In the genomic region with DNA sequence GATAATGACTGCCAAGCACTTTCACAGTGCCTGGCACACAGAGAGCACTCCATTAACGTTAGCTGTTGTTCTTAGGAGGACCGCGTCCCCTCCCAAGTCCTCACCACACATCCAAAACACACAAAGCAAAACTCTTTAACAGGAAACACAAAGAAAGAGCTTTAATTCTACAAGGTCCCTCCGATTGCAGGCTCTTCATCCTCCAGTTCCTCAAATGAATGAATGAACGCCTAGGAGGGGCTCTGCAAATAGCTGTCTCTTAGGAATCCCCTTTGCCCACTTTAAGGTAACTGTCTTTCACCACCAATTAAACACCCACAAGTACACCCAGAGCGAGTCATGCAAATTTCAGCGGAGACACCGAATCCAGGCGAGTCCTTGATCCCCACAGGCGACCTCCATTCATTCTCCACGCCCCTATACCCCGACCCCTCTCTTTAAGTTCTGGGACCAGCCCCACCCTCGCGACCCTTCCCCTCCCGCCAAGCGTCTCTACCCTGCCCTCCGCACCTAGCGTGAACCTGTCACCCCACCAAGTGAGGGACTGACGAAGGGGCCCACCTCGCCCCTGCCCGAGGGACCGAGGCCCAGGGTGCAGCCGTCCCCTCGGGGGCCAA, we compare ENCODE assay signal across 8 cellular contexts. TPM values are rescaled to one million over a fixed set of nuclear protein-coding genes. Genes with fewer than 3 reads are reported as not detected.
A peak's percentile ranks its signal among the peaks of the same experiment; 100 is the strongest.
DNase-seq lines count a peak whose midpoint lies in the region; ATAC-seq and TF ChIP-seq lines count a peak whose summit lies in the region.

No MANE protein-coding gene starts in this region.

- H3K27me3 ChIP-seq in left ventricle myocardium inferior (ENCODE audit: low read depth) (no peaks in the 10 kb centered on the region), HL-60 (ENCODE audit: insufficient read depth, poor library complexity, severe bottlenecking) (no peaks in the 10 kb centered on the region), stomach smooth muscle (ENCODE audit: control insufficient read depth in 1 of 2, insufficient read depth in 2 of 2, low read length in 2 of 2) (no peaks in the 10 kb centered on the region)

- H3K9me3 Mint-ChIP-seq in activated naive CD8-positive, alpha-beta T cell treated with anti-CD3 and anti-CD28 coated beads, Interleukin-2, amount 50 U/mL, for 24 hours, result no peaks in the 10 kb centered on the region

- TF ChIP-seq CTCF in left ventricle myocardium inferior (IDR thresholded peaks at IDR 0.05; ENCODE audit: borderline replicate concordance) (no peak), HL-60 (IDR thresholded peaks at IDR 0.05; ENCODE audit: insufficient read depth, low read length) (no peak)

- H3K4me1 ChIP-seq in left ventricle myocardium inferior (peaks cover 77% of the 10 kb centered on the region), stomach smooth muscle (ENCODE audit: control insufficient read depth, insufficient read depth, low read length) (peaks cover 24% of the 10 kb centered on the region)

- H3K27me3 Mint-ChIP-seq in activated naive CD8-positive, alpha-beta T cell treated with anti-CD3 and anti-CD28 coated beads, Interleukin-2, amount 50 U/mL, for 24 hours, result no peaks in the 10 kb centered on the region

- ATAC-seq in left cardiac atrium (no peak), HG02763 (IDR thresholded peaks at IDR 0.05; ENCODE audit: unreplicated experiment) (no peak)
- ATAC-seq in activated naive CD8-positive, alpha-beta T cell treated with anti-CD3 and anti-CD28 coated beads, Interleukin-2, amount 50 U/mL, for 24 hours, result no peak

- H3K27ac Mint-ChIP-seq in activated naive CD8-positive, alpha-beta T cell treated with anti-CD3 and anti-CD28 coated beads, Interleukin-2, amount 50 U/mL, for 24 hours, result peak overlapping the region; percentile 88

- DNase-seq in left ventricle myocardium inferior (no peak), left cardiac atrium (no peak), HL-60 (ENCODE audit: low read depth in 1 of 2, low spot score in 1 of 2) (peak in 1 of 2 experiments; percentile 10), iPS-NIHi7 (ENCODE audit: extremely low spot score) (peak; percentile 19), COLO829 (ENCODE audit: low spot score) (no peak)
- DNase-seq in activated naive CD8-positive, alpha-beta T cell treated with anti-CD3 and anti-CD28 coated beads, Interleukin-2, amount 50 U/mL, for 24 hours, result no peak

- no peaks in the 10 kb centered on the region for H3K36me3 Mint-ChIP-seq in activated naive CD8-positive, alpha-beta T cell treated with anti-CD3 and anti-CD28 coated beads, Interleukin-2, amount 50 U/mL, for 24 hours (ENCODE audit: low read depth)

- H3K36me3 ChIP-seq in left ventricle myocardium inferior (no peaks in the 10 kb centered on the region), stomach smooth muscle (ENCODE audit: control insufficient read depth in 2 of 2, insufficient read depth in 2 of 2, low read length in 2 of 2) (no peaks in the 10 kb centered on the region)

- H3K9ac ChIP-seq in stomach smooth muscle (ENCODE audit: low read length in 2 of 2), result peak overlapping the region; percentile 92 to 95

- intact Hi-C loops in left ventricle myocardium inferior (cut with micrococcal nuclease) (no loop called here), left cardiac atrium (cut with DNase I) (no loop called here)

- peaks cover 19% of the 10 kb centered on the region for H3K4me1 Mint-ChIP-seq in activated naive CD8-positive, alpha-beta T cell treated with anti-CD3 and anti-CD28 coated beads, Interleukin-2, amount 50 U/mL, for 24 hours

- no peaks in the 10 kb centered on the region for H3K9me3 ChIP-seq in left ventricle myocardium inferior (replicated peaks)
- H3K9me3 ChIP-seq in stomach smooth muscle (ENCODE audit: control insufficient read depth in 2 of 2, low read length in 2 of 2), result no peaks in the 10 kb centered on the region

- peak overlapping the region; percentile 92 for H3K4me3 Mint-ChIP-seq in activated naive CD8-positive, alpha-beta T cell treated with anti-CD3 and anti-CD28 coated beads, Interleukin-2, amount 50 U/mL, for 24 hours

- H3K4me3 ChIP-seq in left ventricle myocardium inferior (peak overlapping the region; percentile 100), HL-60 (replicated peaks; ENCODE audit: insufficient read depth, low read length) (peak overlapping the region; percentile 78), stomach smooth muscle (ENCODE audit: low read length in 2 of 2) (peak overlapping the region; percentile 88 to 95)

- H3K27ac ChIP-seq in left ventricle myocardium inferior (replicated peaks) (peak overlapping the region; percentile 98), HL-60 (replicated peaks) (peak overlapping the region; percentile 99), stomach smooth muscle (ENCODE audit: low read length) (peak overlapping the region; percentile 97)

RNA-seq across cellular contexts. Expression of gene TSC1, which starts 0.6 kb away (rescaled TPM):
- total RNA-seq in left ventricle myocardium inferior, result 52.8 TPM
- 10 to 100 TPM; 25.3 to 30.5 TPM for total RNA-seq in left cardiac atrium

RNA-seq across cellular contexts. Expression of gene GFI1B, which starts 34.7 kb away (rescaled TPM):
- total RNA-seq in left ventricle myocardium inferior (0.27 TPM), left cardiac atrium (under 1 TPM in 1 of 2 donors, not detected in 1; 0.12 TPM)
